ENCODE assay signal across 17 cellular contexts in the genomic region with DNA sequence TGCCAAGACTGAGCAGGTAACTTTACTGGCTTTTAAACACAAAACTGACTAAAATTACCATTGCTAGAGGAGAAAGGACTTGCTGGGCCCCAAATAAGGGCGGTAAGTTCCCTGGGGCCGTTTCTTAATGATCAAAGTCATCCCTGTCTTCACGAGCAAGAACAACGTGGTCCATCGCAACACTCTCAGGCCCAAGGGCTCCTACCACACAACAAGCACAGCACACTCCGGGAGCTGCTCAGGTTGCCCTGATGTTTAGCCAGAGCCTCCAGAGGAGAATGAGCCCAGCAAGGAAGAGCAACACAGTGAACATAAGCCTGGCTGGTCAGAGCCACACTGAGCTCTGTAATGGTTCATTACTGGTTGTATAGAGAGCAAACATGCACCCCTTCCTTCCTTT.
DNase-seq lines count a peak whose midpoint lies in the region; ATAC-seq and TF ChIP-seq lines count a peak whose summit lies in the region.
"Had no signal": no experiment of that assay in that cellular context is flagged by ENCODE, and none has a peak within 500 bp of the region (broad histone marks: within the 10 kb centered on the region; RNA-seq: fewer than 3 reads in every experiment).

No MANE protein-coding gene starts in this region.

- no peaks in the 10 kb centered on the region for H4K20me1 ChIP-seq in GM23338 (replicated peaks; ENCODE audit: insufficient read depth)

- peaks cover 45% of the 10 kb centered on the region for H3K4me1 ChIP-seq in GM23338 (ENCODE audit: insufficient read depth)

- DNase-seq in GM23338 (ENCODE audit: low spot score) (no peak), memory B cell (ENCODE audit: low spot score in 2 of 2) (no peak), SKM-1 (lab: John Stamatoyannopoulos, UW; ENCODE audit: unreplicated experiment) (no peak), GM19240 (ENCODE audit: insufficient read length, low spot score) (no peak), RPMI8226 (no peak)
- no peak for DNase-seq in activated effector memory CD4-positive, alpha-beta T cell treated with Interleukin-2 at 50 U/mL for 16 hours
- DNase-seq: ACHN; C1 segment of cervical spinal cord; CD4-positive, alpha-beta memory T cell; COR-L47; DMS153; DMS79 treated with DMSO at 0.1 percent for 48 hours; EL; GDM1 had no signal

- H2AFZ ChIP-seq in GM23338 = no peak overlapping the region

- H3F3A ChIP-seq in GM23338 (replicated peaks; ENCODE audit: low read depth) = no peaks in the 10 kb centered on the region

- H3K4me3 ChIP-seq in GM23338 = no peak overlapping the region

- H3K4me3 Mint-ChIP-seq in GM23338 (no peak overlapping the region), memory B cell (no peak overlapping the region)
- H3K4me3 Mint-ChIP-seq: B cell; CD4-positive, alpha-beta memory T cell had no signal

- no peak overlapping the region; the same call in 1 of the 2 replicates for H3K4me2 ChIP-seq in GM23338

- H3K27ac ChIP-seq in C4-2B = peak overlapping the region; percentile 77
- H3K27ac ChIP-seq in GM23338 (ENCODE audit: low read depth) = no peak overlapping the region
- peak overlapping the region; percentile 56; the same call in 1 of the 2 replicates for H3K27ac ChIP-seq in VCaP

- H3K36me3 ChIP-seq in GM23338 (ENCODE audit: insufficient read depth) = no peaks in the 10 kb centered on the region

- H3K4me1 Mint-ChIP-seq in GM23338 (peaks cover 53% of the 10 kb centered on the region), memory B cell (peaks cover 5% of the 10 kb centered on the region)

- no peaks in the 10 kb centered on the region for H3K9me2 ChIP-seq in GM23338 (ENCODE audit: insufficient read depth)

- ATAC-seq in GM23338 = peak; percentile 8; the same call in 1 of the 3 replicates
- no peak for ATAC-seq in memory B cell (ENCODE audit: low read depth)

- H3K27me3 ChIP-seq in GM23338 (ENCODE audit: insufficient read depth) = no peaks in the 10 kb centered on the region

- H3K27me3 Mint-ChIP-seq in GM23338 (ENCODE audit: insufficient read depth, low read depth, poor library complexity) = no peaks in the 10 kb centered on the region
- H3K27me3 Mint-ChIP-seq in memory B cell = no peaks in the 10 kb centered on the region
- H3K27me3 Mint-ChIP-seq: B cell; CD4-positive, alpha-beta memory T cell had no signal

- H3K9me3 Mint-ChIP-seq in GM23338 (no peaks in the 10 kb centered on the region), memory B cell (no peaks in the 10 kb centered on the region)
- H3K9me3 Mint-ChIP-seq: CD4-positive, alpha-beta memory T cell had no signal

- H3K79me2 ChIP-seq in GM23338 (replicated peaks; ENCODE audit: insufficient read depth) = no peaks in the 10 kb centered on the region

- H3K27ac Mint-ChIP-seq in GM23338 = no peak overlapping the region
- peak overlapping the region; percentile 67 for H3K27ac Mint-ChIP-seq in memory B cell
- H3K27ac Mint-ChIP-seq: B cell had no signal

- H3K36me3 Mint-ChIP-seq in GM23338 (ENCODE audit: low read depth) (peaks cover 22% of the 10 kb centered on the region), memory B cell (peaks cover 28% of the 10 kb centered on the region)

- no peak for TF ChIP-seq CTCF in C4-2B (conservative IDR thresholded peaks at IDR 0.05)
- TF ChIP-seq CTCF in GM23338 (conservative IDR thresholded peaks at IDR 0.05; ENCODE audit: low read depth in 2 of 2) = no peak
- no peak for TF ChIP-seq CTCF in VCaP (conservative IDR thresholded peaks at IDR 0.05)

TF ChIP-seq in GM23338, 12 proteins besides CTCF, POLR2A, EP300 and RAD21 (continues in another document):
- no peak for TF ChIP-seq POLR2AphosphoS5 (IDR thresholded peaks at IDR 0.05; ENCODE audit: low read depth)
- TF ChIP-seq, protein P1, sequence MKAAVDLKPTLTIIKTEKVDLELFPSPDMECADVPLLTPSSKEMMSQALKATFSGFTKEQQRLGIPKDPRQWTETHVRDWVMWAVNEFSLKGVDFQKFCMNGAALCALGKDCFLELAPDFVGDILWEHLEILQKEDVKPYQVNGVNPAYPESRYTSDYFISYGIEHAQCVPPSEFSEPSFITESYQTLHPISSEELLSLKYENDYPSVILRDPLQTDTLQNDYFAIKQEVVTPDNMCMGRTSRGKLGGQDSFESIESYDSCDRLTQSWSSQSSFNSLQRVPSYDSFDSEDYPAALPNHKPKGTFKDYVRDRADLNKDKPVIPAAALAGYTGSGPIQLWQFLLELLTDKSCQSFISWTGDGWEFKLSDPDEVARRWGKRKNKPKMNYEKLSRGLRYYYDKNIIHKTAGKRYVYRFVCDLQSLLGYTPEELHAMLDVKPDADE (IDR thresholded peaks at IDR 0.05) = no peak
- TF ChIP-seq ZNF114 (CRISPR knock-in tag; IDR thresholded peaks at IDR 0.05) = no peak
- TF ChIP-seq, protein P2, sequence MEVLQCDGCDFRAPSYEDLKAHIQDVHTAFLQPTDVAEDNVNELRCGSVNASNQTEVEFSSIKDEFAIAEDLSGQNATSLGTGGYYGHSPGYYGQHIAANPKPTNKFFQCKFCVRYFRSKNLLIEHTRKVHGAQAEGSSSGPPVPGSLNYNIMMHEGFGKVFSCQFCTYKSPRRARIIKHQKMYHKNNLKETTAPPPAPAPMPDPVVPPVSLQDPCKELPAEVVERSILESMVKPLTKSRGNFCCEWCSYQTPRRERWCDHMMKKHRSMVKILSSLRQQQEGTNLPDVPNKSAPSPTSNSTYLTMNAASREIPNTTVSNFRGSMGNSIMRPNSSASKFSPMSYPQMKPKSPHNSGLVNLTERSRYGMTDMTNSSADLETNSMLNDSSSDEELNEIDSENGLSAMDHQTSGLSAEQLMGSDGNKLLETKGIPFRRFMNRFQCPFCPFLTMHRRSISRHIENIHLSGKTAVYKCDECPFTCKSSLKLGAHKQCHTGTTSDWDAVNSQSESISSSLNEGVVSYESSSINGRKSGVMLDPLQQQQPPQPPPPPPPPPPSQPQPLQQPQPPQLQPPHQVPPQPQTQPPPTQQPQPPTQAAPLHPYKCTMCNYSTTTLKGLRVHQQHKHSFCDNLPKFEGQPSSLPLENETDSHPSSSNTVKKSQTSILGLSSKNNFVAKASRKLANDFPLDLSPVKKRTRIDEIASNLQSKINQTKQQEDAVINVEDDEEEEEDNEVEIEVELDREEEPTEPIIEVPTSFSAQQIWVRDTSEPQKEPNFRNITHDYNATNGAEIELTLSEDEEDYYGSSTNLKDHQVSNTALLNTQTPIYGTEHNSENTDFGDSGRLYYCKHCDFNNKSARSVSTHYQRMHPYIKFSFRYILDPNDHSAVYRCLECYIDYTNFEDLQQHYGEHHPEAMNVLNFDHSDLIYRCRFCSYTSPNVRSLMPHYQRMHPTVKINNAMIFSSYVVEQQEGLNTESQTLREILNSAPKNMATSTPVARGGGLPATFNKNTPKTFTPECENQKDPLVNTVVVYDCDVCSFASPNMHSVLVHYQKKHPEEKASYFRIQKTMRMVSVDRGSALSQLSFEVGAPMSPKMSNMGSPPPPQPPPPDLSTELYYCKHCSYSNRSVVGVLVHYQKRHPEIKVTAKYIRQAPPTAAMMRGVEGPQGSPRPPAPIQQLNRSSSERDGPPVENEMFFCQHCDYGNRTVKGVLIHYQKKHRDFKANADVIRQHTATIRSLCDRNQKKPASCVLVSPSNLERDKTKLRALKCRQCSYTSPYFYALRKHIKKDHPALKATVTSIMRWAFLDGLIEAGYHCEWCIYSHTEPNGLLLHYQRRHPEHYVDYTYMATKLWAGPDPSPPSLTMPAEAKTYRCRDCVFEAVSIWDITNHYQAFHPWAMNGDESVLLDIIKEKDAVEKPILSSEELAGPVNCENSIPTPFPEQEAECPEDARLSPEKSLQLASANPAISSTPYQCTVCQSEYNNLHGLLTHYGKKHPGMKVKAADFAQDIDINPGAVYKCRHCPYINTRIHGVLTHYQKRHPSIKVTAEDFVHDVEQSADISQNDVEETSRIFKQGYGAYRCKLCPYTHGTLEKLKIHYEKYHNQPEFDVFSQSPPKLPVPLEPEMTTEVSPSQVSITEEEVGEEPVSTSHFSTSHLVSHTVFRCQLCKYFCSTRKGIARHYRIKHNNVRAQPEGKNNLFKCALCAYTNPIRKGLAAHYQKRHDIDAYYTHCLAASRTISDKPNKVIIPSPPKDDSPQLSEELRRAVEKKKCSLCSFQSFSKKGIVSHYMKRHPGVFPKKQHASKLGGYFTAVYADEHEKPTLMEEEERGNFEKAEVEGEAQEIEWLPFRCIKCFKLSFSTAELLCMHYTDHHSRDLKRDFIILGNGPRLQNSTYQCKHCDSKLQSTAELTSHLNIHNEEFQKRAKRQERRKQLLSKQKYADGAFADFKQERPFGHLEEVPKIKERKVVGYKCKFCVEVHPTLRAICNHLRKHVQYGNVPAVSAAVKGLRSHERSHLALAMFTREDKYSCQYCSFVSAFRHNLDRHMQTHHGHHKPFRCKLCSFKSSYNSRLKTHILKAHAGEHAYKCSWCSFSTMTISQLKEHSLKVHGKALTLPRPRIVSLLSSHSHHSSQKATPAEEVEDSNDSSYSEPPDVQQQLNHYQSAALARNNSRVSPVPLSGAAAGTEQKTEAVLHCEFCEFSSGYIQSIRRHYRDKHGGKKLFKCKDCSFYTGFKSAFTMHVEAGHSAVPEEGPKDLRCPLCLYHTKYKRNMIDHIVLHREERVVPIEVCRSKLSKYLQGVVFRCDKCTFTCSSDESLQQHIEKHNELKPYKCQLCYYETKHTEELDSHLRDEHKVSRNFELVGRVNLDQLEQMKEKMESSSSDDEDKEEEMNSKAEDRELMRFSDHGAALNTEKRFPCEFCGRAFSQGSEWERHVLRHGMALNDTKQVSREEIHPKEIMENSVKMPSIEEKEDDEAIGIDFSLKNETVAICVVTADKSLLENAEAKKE (CRISPR knock-in tag; IDR thresholded peaks at IDR 0.05) = no peak
- TF ChIP-seq JUNB (IDR thresholded peaks at IDR 0.05; ENCODE audit: unreplicated experiment) = no peak
- TF ChIP-seq STAT1 (IDR thresholded peaks at IDR 0.05; ENCODE audit: unreplicated experiment) = no peak
- TF ChIP-seq NANOG (IDR thresholded peaks at IDR 0.05; ENCODE audit: borderline replicate concordance) = no peak
